1 cellular context compared by ENCODE assay signal in the genomic region with DNA sequence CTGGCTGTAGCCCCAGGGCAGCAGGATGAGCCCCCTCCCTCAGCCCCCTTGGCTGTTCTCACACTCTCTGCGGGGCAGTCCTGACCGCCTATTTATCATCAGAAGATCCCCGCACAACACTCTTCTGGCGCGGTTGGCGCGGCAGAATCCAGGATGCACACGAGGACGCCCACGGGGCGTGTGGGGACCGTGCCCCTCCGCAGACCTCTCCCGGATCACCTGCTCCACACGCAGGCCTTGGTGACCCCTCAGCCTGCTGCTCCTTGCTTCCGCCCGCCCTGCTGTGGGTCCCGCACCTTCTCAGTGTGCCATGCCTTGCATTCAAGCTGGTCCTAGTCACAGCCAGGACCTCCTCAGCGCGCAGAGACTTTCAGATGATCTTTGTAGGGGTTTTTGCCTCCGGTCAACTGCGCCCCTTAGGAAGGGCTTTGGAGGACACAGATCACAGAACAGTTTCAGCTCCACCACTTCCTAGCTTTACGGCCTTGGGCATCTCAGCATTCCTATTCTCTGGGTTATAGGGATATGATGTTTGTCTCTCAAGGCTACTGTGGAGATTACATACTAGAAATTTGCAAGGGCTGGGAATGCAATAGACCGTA.
TF ChIP-seq lines count a peak whose summit lies in the region.

No MANE protein-coding gene starts in this region.

TF ChIP-seq in GM23338, 12 proteins besides CTCF, POLR2A, EP300 and RAD21 (continued from another document):
- TF ChIP-seq ZNF462 (CRISPR knock-in tag; IDR thresholded peaks at IDR 0.05) (no peak), JUNB (IDR thresholded peaks at IDR 0.05; ENCODE audit: unreplicated experiment) (no peak), POLR2AphosphoS5 (IDR thresholded peaks at IDR 0.05; ENCODE audit: low read depth) (no peak), ZNF331 (CRISPR knock-in tag; IDR thresholded peaks at IDR 0.05; ENCODE audit: low read depth) (no peak)
